In genomic region chr1:19737413-19737812, GRCh38 we compare ENCODE assay signal across 10 cellular contexts.
DNase-seq lines count a peak whose midpoint lies in the region; ATAC-seq and TF ChIP-seq lines count a peak whose summit lies in the region.
"Had no signal": no experiment of that assay in that cellular context is flagged by ENCODE, and none has a peak within 500 bp of the region (broad histone marks: within the 10 kb centered on the region; RNA-seq: fewer than 3 reads in every experiment).

No MANE protein-coding gene starts in this region.

- intact Hi-C loops in stomach (cut with DNase I; ENCODE audit: low total_unique reads), result no loop called here

- H3K36me3 ChIP-seq in RWPE2 (ENCODE audit: low read depth) (no peaks in the 10 kb centered on the region), stomach (peaks cover 0 to 70% (median 65%) of the 10 kb centered on the region in 4 donors)

- peaks cover 5% of the 10 kb centered on the region for H3K27me3 Mint-ChIP-seq in glutamatergic neuron (ENCODE audit: unreplicated experiment)

- no peaks in the 10 kb centered on the region for H3K9me3 ChIP-seq in RWPE2 (ENCODE audit: severe bottlenecking)
- peaks cover 0 to 3% (median 0%) of the 10 kb centered on the region in 4 donors for H3K9me3 ChIP-seq in stomach
- H3K9me3 ChIP-seq: left lung had no signal

- no peak overlapping the region for H3K27ac Mint-ChIP-seq in glutamatergic neuron (ENCODE audit: unreplicated experiment)

- H3K27ac ChIP-seq in RWPE2 (ENCODE audit: poor library complexity, severe bottlenecking), result no peak overlapping the region
- H3K27ac ChIP-seq in stomach, result peak overlapping the region in 4 of 5 donors; percentile 10 to 87 (median 54)
- H3K27ac ChIP-seq: left lung had no signal

- TF ChIP-seq CTCF in RWPE2 (IDR thresholded peaks at IDR 0.05; ENCODE audit: poor library complexity, severe bottlenecking) (peak; percentile 57), glutamatergic neuron (IDR thresholded peaks at IDR 0.05; ENCODE audit: partially characterized antibody, unreplicated experiment) (no peak), stomach (IDR thresholded peaks at IDR 0.05) (peak in 1 of 7 experiments; percentile 12)

- no peak overlapping the region for H3K4me3 ChIP-seq in RWPE2 (ENCODE audit: severe bottlenecking)
- no peak overlapping the region for H3K4me3 ChIP-seq in stomach
- H3K4me3 ChIP-seq: left lung had no signal

- peaks cover 10% of the 10 kb centered on the region for H3K4me1 Mint-ChIP-seq in glutamatergic neuron (ENCODE audit: low read depth, unreplicated experiment)

- 63 to 82% (median 70%) methylated on average over 7 of the region's 7 CpGs for WGBS in stomach, 5 donors

- DNase-seq in NCI-H1092 treated with DMSO at 0.1 percent for 48 hours (lab: John Stamatoyannopoulos, UW) (peak; percentile 34), NCI-H1092 (lab: John Stamatoyannopoulos, UW) (no peak), RWPE2 (ENCODE audit: low spot score) (no peak), glutamatergic neuron (peak; percentile 45), stomach (no peak), mesenteric fat pad (ENCODE audit: low spot score) (no peak), iPS-NIHi7 (ENCODE audit: extremely low spot score) (no peak)
- DNase-seq: Kasumi-1, left lung had no signal

- H3K9me3 Mint-ChIP-seq in glutamatergic neuron (ENCODE audit: unreplicated experiment), result peaks cover 5% of the 10 kb centered on the region

- TF ChIP-seq EP300 in stomach (IDR thresholded peaks at IDR 0.05), result no peak

- H3K4me1 ChIP-seq in RWPE2 (ENCODE audit: insufficient read depth, poor library complexity, severe bottlenecking) (no peaks in the 10 kb centered on the region), stomach (peaks cover 10 to 43% (median 27%) of the 10 kb centered on the region in 4 donors)
- H3K4me1 ChIP-seq: left lung had no signal

- no peak for TF ChIP-seq POLR2A in stomach (IDR thresholded peaks at IDR 0.05)

- no peak overlapping the region for H3K4me3 Mint-ChIP-seq in glutamatergic neuron (ENCODE audit: unreplicated experiment)

- H3K27me3 ChIP-seq in RWPE2 (ENCODE audit: insufficient read depth, poor library complexity, severe bottlenecking) (no peaks in the 10 kb centered on the region), stomach (no peaks in the 10 kb centered on the region)
- H3K27me3 ChIP-seq: left lung had no signal

- no peaks in the 10 kb centered on the region for H3K36me3 Mint-ChIP-seq in glutamatergic neuron (ENCODE audit: unreplicated experiment)

- ATAC-seq in RWPE2 (ENCODE audit: low read depth) (peak; percentile 81), HG02981 (IDR thresholded peaks at IDR 0.05; ENCODE audit: unreplicated experiment) (no peak)
- ATAC-seq: left lung had no signal

Comparison
In these comparisons a context has a peak if more than half of its experiments do, and no peak if none do; other contexts are left out.
1. DNase-seq: peak in NCI-H1092 treated with DMSO at 0.1 percent for 48 hours (single experiment) and glutamatergic neuron (single experiment); none in NCI-H1092 (single experiment), RWPE2 (single experiment), stomach (single experiment), mesenteric fat pad (single experiment) and iPS-NIHi7 (single experiment).